Comparison of ENCODE assay signal across 16 cellular contexts in the genomic region with DNA sequence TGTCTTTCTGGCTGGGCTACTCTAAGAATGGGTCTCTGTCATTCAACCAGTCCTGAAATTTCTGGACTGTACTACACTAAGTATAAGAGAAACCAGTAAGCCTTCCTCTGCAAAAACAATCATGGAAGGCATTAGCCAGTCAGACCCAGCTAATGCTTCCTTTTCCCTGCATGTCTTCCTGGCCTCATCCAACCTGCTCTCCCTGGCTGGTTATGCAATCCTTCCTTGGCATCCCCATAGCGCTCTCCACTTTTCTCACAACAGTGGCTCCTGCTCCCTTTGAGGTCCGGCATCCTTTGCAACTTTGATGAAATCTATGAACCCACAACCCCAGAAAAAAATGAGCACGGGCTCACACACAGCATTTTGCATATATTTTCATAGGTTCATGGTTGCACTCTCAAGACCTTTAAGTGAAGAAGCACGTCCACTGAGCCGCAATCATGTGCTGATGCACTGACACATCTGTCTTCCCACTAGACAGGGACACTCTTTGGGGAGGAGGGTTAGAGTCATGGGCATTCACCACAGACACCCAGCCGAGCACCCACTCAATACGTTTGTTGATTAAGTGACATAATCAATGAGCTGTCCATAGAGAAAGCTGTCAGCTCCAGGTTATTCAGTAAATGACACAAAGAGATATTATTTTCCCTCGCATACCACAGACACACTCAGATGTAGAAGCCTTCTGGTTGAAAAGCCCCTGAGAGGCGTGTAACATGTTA.
"Had no signal": no experiment of that assay in that cellular context is flagged by ENCODE, and none has a peak within 500 bp of the region (broad histone marks: within the 10 kb centered on the region; RNA-seq: fewer than 3 reads in every experiment).

No MANE protein-coding gene starts in this region.

- H3K36me3 Mint-ChIP-seq: activated naive CD8-positive, alpha-beta T cell; naive B cell; stimulated activated naive B cell treated with anti-CD40 and anti-IgM and Interleukin-4, amounts not matched to agents 10 μg/mL and 1 μg/mL and 100 μg/mL, for 72 hours had no signal

- H3K4me3 Mint-ChIP-seq: activated B cell treated with CpG ODN at 0.5 μM for 24 hours; activated CD8-positive, alpha-beta T cell treated with anti-CD3 and anti-CD28 coated beads for 36 hours; activated naive CD8-positive, alpha-beta T cell; activated T-cell treated with anti-CD3 and anti-CD28 coated beads, Interleukin-2, amount 50 U/mL, for 4 hours; central memory CD8-positive, alpha-beta T cell; naive B cell; stimulated activated naive B cell treated with anti-CD40 and anti-IgM and Interleukin-4, amounts not matched to agents 10 μg/mL and 1 μg/mL and 100 μg/mL, for 72 hours had no signal

- H3K4me3 ChIP-seq: coronary artery, ovary had no signal

- H3K27me3 ChIP-seq: ovary had no signal

- H3K9me3 Mint-ChIP-seq: activated B cell treated with CpG ODN at 0.5 μM for 24 hours; activated CD8-positive, alpha-beta T cell treated with anti-CD3 and anti-CD28 coated beads for 36 hours; activated T-cell treated with anti-CD3 and anti-CD28 coated beads, Interleukin-2, amount 50 U/mL, for 4 hours; central memory CD8-positive, alpha-beta T cell; stimulated activated naive B cell treated with anti-CD40 and anti-IgM and Interleukin-4, amounts not matched to agents 10 μg/mL and 1 μg/mL and 100 μg/mL, for 72 hours had no signal

- H3K9me3 ChIP-seq: ovary had no signal

- H3K27ac ChIP-seq: coronary artery, ovary had no signal

- ATAC-seq: activated CD8-positive, alpha-beta T cell treated with anti-CD3 and anti-CD28 coated beads for 36 hours; stimulated activated naive B cell treated with anti-CD40 and anti-IgM and Interleukin-4, amounts not matched to agents 10 μg/mL and 1 μg/mL and 100 μg/mL, for 72 hours had no signal

- H3K36me3 ChIP-seq: ovary had no signal

- H3K27ac Mint-ChIP-seq: activated B cell treated with CpG ODN at 0.5 μM for 24 hours; activated CD8-positive, alpha-beta T cell treated with anti-CD3 and anti-CD28 coated beads for 36 hours; activated naive CD8-positive, alpha-beta T cell; naive B cell; stimulated activated naive B cell treated with anti-CD40 and anti-IgM and Interleukin-4, amounts not matched to agents 10 μg/mL and 1 μg/mL and 100 μg/mL, for 72 hours had no signal

- DNase-seq: activated B cell treated with CpG ODN at 0.5 μM for 24 hours; activated CD4-positive, alpha-beta T cell treated with anti-CD3 and anti-CD28 coated beads for 48 hours; activated CD8-positive, alpha-beta T cell treated with anti-CD3 and anti-CD28 coated beads for 36 hours; activated gamma-delta T cell treated with Interleukin-2 at 50 U/mL for 16 hours; activated T-cell treated with anti-CD3 and anti-CD28 coated beads, Interleukin-2, amount 50 U/mL, for 4 hours; amniotic stem cell; effector CD4-positive, alpha-beta T cell; foreskin melanocyte; naive B cell; ovary; stimulated activated CD4-positive, alpha-beta T cell treated with anti-CD3 and anti-CD28 coated beads, Interleukin-12 subunit alpha, Interleukin-12 subunit beta, amount 100 ng/mL, for 4 hours; stimulated activated naive B cell treated with anti-CD40 and anti-IgM and Interleukin-4, amounts not matched to agents 10 μg/mL and 1 μg/mL and 100 μg/mL, for 72 hours; trophoblast cell had no signal

- H3K4me1 Mint-ChIP-seq: activated B cell treated with CpG ODN at 0.5 μM for 24 hours; central memory CD8-positive, alpha-beta T cell; naive B cell; stimulated activated naive B cell treated with anti-CD40 and anti-IgM and Interleukin-4, amounts not matched to agents 10 μg/mL and 1 μg/mL and 100 μg/mL, for 72 hours had no signal
